9 cellular contexts compared by ENCODE assay signal in the genomic region with DNA sequence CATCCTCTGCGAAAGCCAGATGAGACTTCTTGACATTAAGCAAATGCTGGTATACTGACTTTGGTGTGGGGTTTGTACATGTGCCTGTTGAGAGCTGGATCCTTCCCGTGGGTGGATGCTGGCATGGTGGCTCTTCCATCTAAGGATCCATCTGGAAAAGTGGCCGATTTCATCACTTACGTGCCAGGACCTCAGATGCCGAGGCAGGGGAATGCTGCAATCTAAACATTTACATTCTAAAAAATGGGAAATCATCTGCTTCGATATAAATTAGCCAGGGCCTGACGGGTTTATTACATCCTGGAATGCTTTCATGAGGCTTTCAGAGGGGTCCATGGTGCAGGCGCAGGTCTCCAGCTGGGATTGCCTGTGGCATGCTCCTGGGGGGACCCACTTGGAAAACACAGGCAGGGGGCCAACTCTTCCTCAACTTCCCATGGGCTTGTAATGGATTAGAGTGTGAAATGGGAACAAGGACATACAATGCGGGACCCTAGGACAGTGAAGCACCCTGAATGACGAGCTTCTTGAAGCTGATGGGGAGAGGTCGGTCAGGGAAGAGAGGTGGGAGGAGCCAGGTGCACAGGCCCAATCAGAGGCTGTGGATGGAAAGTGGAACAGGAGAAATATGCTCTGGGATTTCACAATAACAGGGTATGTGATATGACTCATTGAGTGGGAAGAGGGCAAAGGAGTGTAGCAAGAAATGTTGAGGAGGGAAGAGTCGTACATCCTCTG.
DNase-seq lines count a peak whose midpoint lies in the region; ATAC-seq and TF ChIP-seq lines count a peak whose summit lies in the region.
"Had no signal": no experiment of that assay in that cellular context is flagged by ENCODE, and none has a peak within 500 bp of the region (broad histone marks: within the 10 kb centered on the region; RNA-seq: fewer than 3 reads in every experiment).

No MANE protein-coding gene starts in this region.

- no peaks in the 10 kb centered on the region for H3K36me3 ChIP-seq in HEK293 (ENCODE audit: control insufficient read depth in 2 of 2, insufficient read depth in 1 of 2, low read length in 2 of 2)

- H3K4me1 ChIP-seq in HEK293 (ENCODE audit: control insufficient read depth, insufficient read depth, low read length) (peaks cover 5% of the 10 kb centered on the region), foreskin keratinocyte (peaks cover 8% of the 10 kb centered on the region)

- H3K27me3 Mint-ChIP-seq in naive thymus-derived CD8-positive, alpha-beta T cell: peaks cover 5 to 14% (median 9%) of the 10 kb centered on the region in 5 donors

- H3K9me3 Mint-ChIP-seq in naive thymus-derived CD8-positive, alpha-beta T cell: no peaks in the 10 kb centered on the region
- H3K9me3 Mint-ChIP-seq: T-helper 2 cell treated with Interferon-gamma antibody and Interleukin-4, amounts not matched to agents 5 μg/mL and 100 μg/mL, for 36 hours had no signal

- no peaks in the 10 kb centered on the region for H3K36me3 Mint-ChIP-seq in naive thymus-derived CD8-positive, alpha-beta T cell

- H3K4me3 ChIP-seq in HEK293 (ENCODE audit: low read depth, low read length): no peak overlapping the region

- H3K9me3 ChIP-seq in HEK293 (ENCODE audit: control insufficient read depth, insufficient read depth, low read depth, low read length): no peaks in the 10 kb centered on the region

- DNase-seq in SIG-M5 (lab: John Stamatoyannopoulos, UW) (peak; percentile 69), foreskin keratinocyte (peak; percentile 61 to 79), superior temporal gyrus (ENCODE audit: extremely low spot score) (peak; percentile 20), NCI-H1930 (lab: John Stamatoyannopoulos, UW) (no peak), substantia nigra (lab: John Stamatoyannopoulos, UW) (no peak), activated gamma-delta T cell treated with Interleukin-2 at 50 U/mL for 16 hours (no peak)
- DNase-seq in naive thymus-derived CD8-positive, alpha-beta T cell: no peak

- POLR2A ChIA-PET in HEK293 (lab: Yijun Ruan, JAX): no interaction called here
- POLR2A ChIA-PET in naive thymus-derived CD8-positive, alpha-beta T cell (lab: Charles Lee): no interaction called here

- H3K27ac Mint-ChIP-seq in naive thymus-derived CD8-positive, alpha-beta T cell: no peak overlapping the region
- H3K27ac Mint-ChIP-seq: T-helper 2 cell treated with Interferon-gamma antibody and Interleukin-4, amounts not matched to agents 5 μg/mL and 100 μg/mL, for 36 hours had no signal

- ATAC-seq in foreskin keratinocyte: peak; percentile 46
- no peak for ATAC-seq in naive thymus-derived CD8-positive, alpha-beta T cell

- no peak overlapping the region for H3K27ac ChIP-seq in HEK293 (ENCODE audit: extremely low read depth, low read depth, low read length)
- H3K27ac ChIP-seq in foreskin keratinocyte: no peak overlapping the region
- H3K27ac ChIP-seq in substantia nigra (ENCODE audit: low read depth, low read length, poor library complexity, severe bottlenecking): no peak overlapping the region

- peaks cover 0 to 5% (median 0%) of the 10 kb centered on the region in 4 donors for H3K4me1 Mint-ChIP-seq in naive thymus-derived CD8-positive, alpha-beta T cell

- no peak for TF ChIP-seq CTCF in HEK293 (tag by site-specific recombination; IDR thresholded peaks at IDR 0.05)
- TF ChIP-seq CTCF in foreskin keratinocyte (conservative IDR thresholded peaks at IDR 0.05): no peak

- no peak overlapping the region for H3K4me3 Mint-ChIP-seq in naive thymus-derived CD8-positive, alpha-beta T cell
- H3K4me3 Mint-ChIP-seq: T-helper 2 cell treated with Interferon-gamma antibody and Interleukin-4, amounts not matched to agents 5 μg/mL and 100 μg/mL, for 36 hours had no signal

- CTCF ChIA-PET in HEK293 (lab: Yijun Ruan, JAX): no interaction called here

- H3K27me3 ChIP-seq in foreskin keratinocyte: no peaks in the 10 kb centered on the region

TF ChIP-seq in HEK293, 187 proteins besides CTCF, POLR2A, EP300 and RAD21 (continues in another document):
- TF ChIP-seq, protein P1, sequence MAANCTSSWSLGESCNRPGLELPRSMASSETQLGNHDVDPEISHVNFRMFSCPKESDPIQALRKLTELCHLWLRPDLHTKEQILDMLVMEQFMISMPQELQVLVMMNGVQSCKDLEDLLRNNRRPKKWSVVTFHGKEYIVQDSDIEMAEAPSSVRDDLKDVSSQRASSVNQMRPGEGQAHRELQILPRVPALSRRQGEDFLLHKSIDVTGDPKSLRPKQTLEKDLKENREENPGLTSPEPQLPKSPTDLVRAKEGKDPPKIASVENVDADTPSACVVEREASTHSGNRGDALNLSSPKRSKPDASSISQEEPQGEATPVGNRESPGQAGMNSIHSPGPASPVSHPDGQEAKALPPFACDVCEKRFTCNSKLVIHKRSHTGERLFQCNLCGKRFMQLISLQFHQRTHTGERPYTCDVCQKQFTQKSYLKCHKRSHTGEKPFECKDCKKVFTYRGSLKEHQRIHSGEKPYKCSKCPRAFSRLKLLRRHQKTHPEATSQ (tag by site-specific recombination; IDR thresholded peaks at IDR 0.05): no peak
- TF ChIP-seq ZNF629 (tag by site-specific recombination; IDR thresholded peaks at IDR 0.05) (no peak), ZNF341 (tag by site-specific recombination; IDR thresholded peaks at IDR 0.05; ENCODE audit: low read depth) (peak; percentile 84), SCRT2 (tag by site-specific recombination; IDR thresholded peaks at IDR 0.05) (no peak), ZEB2 (tag by site-specific recombination; IDR thresholded peaks at IDR 0.05) (no peak), TRIM28 (IDR thresholded peaks at IDR 0.05; ENCODE audit: borderline replicate concordance, low read length) (0 out of 2 replicates have a peak, but pooled peaks have one; percentile 16), ZNF600 (tag by site-specific recombination; IDR thresholded peaks at IDR 0.05) (peak; percentile 92), ZFP69B (tag by site-specific recombination; IDR thresholded peaks at IDR 0.05) (peak; percentile 79), ZNF16 (tag by site-specific recombination; IDR thresholded peaks at IDR 0.05; ENCODE audit: low read depth) (no peak), ZNF596 (tag by site-specific recombination; IDR thresholded peaks at IDR 0.05) (no peak), ZNF571 (tag by site-specific recombination; IDR thresholded peaks at IDR 0.05) (no peak), WT1 (tag by site-specific recombination; IDR thresholded peaks at IDR 0.05) (no peak), ZNF132 (tag by site-specific recombination; IDR thresholded peaks at IDR 0.05; ENCODE audit: borderline replicate concordance) (no peak), ZNF2 (tag by site-specific recombination; IDR thresholded peaks at IDR 0.05) (no peak), ZNF529 (tag by site-specific recombination; IDR thresholded peaks at IDR 0.05; ENCODE audit: insufficient replicate concordance) (no peak), ZNF501 (tag by site-specific recombination; IDR thresholded peaks at IDR 0.05) (no peak), ZNF292 (tag by site-specific recombination; IDR thresholded peaks at IDR 0.05; ENCODE audit: borderline replicate concordance, low read depth) (no peak), ZNF133 (tag by site-specific recombination; IDR thresholded peaks at IDR 0.05) (no peak)
- TF ChIP-seq, protein P2, sequence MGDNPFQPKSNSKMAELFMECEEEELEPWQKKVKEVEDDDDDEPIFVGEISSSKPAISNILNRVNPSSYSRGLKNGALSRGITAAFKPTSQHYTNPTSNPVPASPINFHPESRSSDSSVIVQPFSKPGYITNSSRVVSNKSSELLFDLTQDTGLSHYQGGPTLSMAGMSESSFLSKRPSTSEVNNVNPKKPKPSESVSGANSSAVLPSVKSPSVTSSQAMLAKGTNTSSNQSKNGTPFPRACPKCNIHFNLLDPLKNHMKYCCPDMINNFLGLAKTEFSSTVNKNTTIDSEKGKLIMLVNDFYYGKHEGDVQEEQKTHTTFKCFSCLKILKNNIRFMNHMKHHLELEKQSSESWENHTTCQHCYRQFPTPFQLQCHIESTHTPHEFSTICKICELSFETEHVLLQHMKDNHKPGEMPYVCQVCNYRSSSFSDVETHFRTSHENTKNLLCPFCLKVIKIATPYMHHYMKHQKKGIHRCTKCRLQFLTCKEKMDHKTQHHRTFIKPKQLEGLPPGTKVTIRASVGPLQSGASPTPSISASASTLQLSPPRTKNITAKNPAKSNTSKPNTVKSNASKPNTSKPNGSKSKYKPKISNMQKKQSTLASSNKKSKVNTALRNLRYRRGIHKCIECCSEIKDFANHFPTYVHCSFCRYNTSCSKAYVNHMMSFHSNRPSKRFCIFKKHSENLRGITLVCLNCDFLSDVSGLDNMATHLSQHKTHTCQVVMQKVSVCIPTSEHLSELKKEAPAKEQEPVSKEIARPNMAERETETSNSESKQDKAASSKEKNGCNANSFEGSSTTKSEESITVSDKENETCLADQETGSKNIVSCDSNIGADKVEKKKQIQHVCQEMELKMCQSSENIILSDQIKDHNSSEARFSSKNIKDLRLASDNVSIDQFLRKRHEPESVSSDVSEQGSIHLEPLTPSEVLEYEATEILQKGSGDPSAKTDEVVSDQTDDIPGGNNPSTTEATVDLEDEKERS (tag by site-specific recombination; IDR thresholded peaks at IDR 0.05): no peak
- TF ChIP-seq, protein P3, sequence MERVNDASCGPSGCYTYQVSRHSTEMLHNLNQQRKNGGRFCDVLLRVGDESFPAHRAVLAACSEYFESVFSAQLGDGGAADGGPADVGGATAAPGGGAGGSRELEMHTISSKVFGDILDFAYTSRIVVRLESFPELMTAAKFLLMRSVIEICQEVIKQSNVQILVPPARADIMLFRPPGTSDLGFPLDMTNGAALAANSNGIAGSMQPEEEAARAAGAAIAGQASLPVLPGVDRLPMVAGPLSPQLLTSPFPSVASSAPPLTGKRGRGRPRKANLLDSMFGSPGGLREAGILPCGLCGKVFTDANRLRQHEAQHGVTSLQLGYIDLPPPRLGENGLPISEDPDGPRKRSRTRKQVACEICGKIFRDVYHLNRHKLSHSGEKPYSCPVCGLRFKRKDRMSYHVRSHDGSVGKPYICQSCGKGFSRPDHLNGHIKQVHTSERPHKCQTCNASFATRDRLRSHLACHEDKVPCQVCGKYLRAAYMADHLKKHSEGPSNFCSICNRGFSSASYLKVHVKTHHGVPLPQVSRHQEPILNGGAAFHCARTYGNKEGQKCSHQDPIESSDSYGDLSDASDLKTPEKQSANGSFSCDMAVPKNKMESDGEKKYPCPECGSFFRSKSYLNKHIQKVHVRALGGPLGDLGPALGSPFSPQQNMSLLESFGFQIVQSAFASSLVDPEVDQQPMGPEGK (tag by site-specific recombination; IDR thresholded peaks at IDR 0.05): 0 out of 2 replicates have a peak, but pooled peaks have one; percentile 27

Comparison
In these comparisons a context has a peak if more than half of its experiments do, and no peak if none do; other contexts are left out.
1. DNase-seq: peak in SIG-M5 (single experiment), foreskin keratinocyte (2 of 2) and superior temporal gyrus (single experiment); none in NCI-H1930 (0 of 2), naive thymus-derived CD8-positive, alpha-beta T cell (0 of 10), substantia nigra (0 of 49) and activated gamma-delta T cell treated with Interleukin-2 at 50 U/mL for 16 hours (single experiment).